Comparison of ENCODE assay signal across 28 cellular contexts in the genomic region with DNA sequence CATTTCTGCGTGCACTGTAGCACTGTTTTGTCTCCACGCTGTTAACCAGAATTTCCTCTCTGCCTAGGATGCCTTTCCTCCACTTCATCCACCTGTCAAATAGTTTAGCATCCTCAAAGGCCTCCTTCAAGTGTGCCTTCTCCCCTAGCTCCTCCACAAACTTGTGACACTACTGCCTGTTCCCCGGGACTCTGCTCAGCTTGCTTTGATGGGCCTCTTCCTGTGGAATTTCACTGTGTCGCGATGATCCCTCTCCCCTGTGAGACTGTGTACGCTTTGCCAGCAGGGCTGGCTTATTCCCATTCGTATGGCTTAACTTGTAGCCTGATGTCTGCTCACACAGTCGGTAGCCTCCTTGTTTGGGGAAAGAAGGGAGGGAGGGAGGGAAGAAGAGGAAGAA.
"Had no signal": no experiment of that assay in that cellular context is flagged by ENCODE, and none has a peak within 500 bp of the region (broad histone marks: within the 10 kb centered on the region; RNA-seq: fewer than 3 reads in every experiment).

No MANE protein-coding gene starts in this region.

- H3K4me2 ChIP-seq: KMS-11 had no signal

- H3K27ac ChIP-seq: adrenal gland, KMS-11 had no signal

- H3K9ac ChIP-seq: KMS-11 had no signal

- FAIRE-seq: RCC 7860 had no signal

- H3K4me3 Mint-ChIP-seq: activated CD4-positive, alpha-beta memory T cell treated with anti-CD3 and anti-CD28 coated beads for 36 hours; activated CD4-positive, alpha-beta T cell treated with anti-CD3 and anti-CD28 coated beads, Interleukin-2, amount 10 ng/mL, durations not matched to agents 24 days and 14 days; activated naive CD4-positive, alpha-beta T cell treated with anti-CD3 and anti-CD28 coated beads, Interleukin-2, amount 10 ng/mL, durations not matched to agents 7 days and 5 days; activated naive CD8-positive, alpha-beta T cell treated with anti-CD3 and anti-CD28 coated beads, Interleukin-2, amount 10 ng/mL, durations not matched to agents 7 days and 5 days; activated T-helper 17 cell treated with anti-CD3 and anti-CD28 coated beads, Interleukin-2, amount 50 U/mL, for 72 hours; T-helper 17 cell; WTC11 had no signal

- H3K9me3 ChIP-seq: adrenal gland, MG63 had no signal

- H3K27ac Mint-ChIP-seq: activated CD4-positive, alpha-beta memory T cell treated with anti-CD3 and anti-CD28 coated beads for 36 hours; activated CD4-positive, alpha-beta T cell treated with anti-CD3 and anti-CD28 coated beads, Interleukin-2, amount 10 ng/mL, durations not matched to agents 24 days and 14 days; activated naive CD4-positive, alpha-beta T cell treated with anti-CD3 and anti-CD28 coated beads, Interleukin-2, amount 10 ng/mL, durations not matched to agents 7 days and 5 days; activated naive CD8-positive, alpha-beta T cell treated with anti-CD3 and anti-CD28 coated beads, Interleukin-2, amount 10 ng/mL, durations not matched to agents 7 days and 5 days; activated T-helper 17 cell treated with anti-CD3 and anti-CD28 coated beads, Interleukin-2, amount 50 U/mL, for 72 hours; T-helper 17 cell; WTC11 had no signal

- H3K4me3 ChIP-seq: adrenal gland, MG63 had no signal

- H3K27me3 ChIP-seq: MG63 had no signal

- H3K36me3 Mint-ChIP-seq: activated naive CD4-positive, alpha-beta T cell treated with anti-CD3 and anti-CD28 coated beads, Interleukin-2, amount 10 ng/mL, durations not matched to agents 7 days and 5 days; WTC11 had no signal

- H3K36me3 ChIP-seq: adrenal gland, MG63 had no signal

- H3K9me3 Mint-ChIP-seq: activated CD4-positive, alpha-beta memory T cell treated with anti-CD3 and anti-CD28 coated beads for 36 hours; activated CD4-positive, alpha-beta T cell treated with anti-CD3 and anti-CD28 coated beads, Interleukin-2, amount 10 ng/mL, durations not matched to agents 24 days and 14 days; activated naive CD4-positive, alpha-beta T cell treated with anti-CD3 and anti-CD28 coated beads, Interleukin-2, amount 10 ng/mL, durations not matched to agents 7 days and 5 days; activated naive CD8-positive, alpha-beta T cell treated with anti-CD3 and anti-CD28 coated beads, Interleukin-2, amount 10 ng/mL, durations not matched to agents 7 days and 5 days; activated T-helper 17 cell treated with anti-CD3 and anti-CD28 coated beads, Interleukin-2, amount 50 U/mL, for 72 hours; WTC11 had no signal

- DNase-seq: activated CD4-positive, alpha-beta memory T cell treated with anti-CD3 and anti-CD28 coated beads for 36 hours; activated CD4-positive, alpha-beta T cell treated with anti-CD3 and anti-CD28 coated beads, Interleukin-2, amount 10 ng/mL, durations not matched to agents 24 days and 14 days; activated CD4-positive, CD25-positive, alpha-beta regulatory T cell treated with anti-CD3 and anti-CD28 coated beads, Interleukin-2, amount 50 U/mL, for 72 hours; activated CD8-positive, alpha-beta memory T cell treated with anti-CD3 and anti-CD28 coated beads for 24 hours; activated gamma-delta T cell; activated naive CD4-positive, alpha-beta T cell treated with anti-CD3 and anti-CD28 coated beads, Interleukin-2, amount 10 ng/mL, durations not matched to agents 7 days and 5 days; activated naive CD8-positive, alpha-beta T cell treated with anti-CD3 and anti-CD28 coated beads, Interleukin-2, amount 10 ng/mL, durations not matched to agents 7 days and 5 days; activated T-cell treated with anti-CD3 and anti-CD28 coated beads for 4 hours; activated T-cell treated with anti-CD3 and anti-CD28 coated beads, Interleukin-2, amount 50 U/mL, for 48 hours; adrenal gland; anterior cingulate cortex; caudate nucleus; MG63; MV-4-11; NCI-H1092 treated with DMSO at 0.1 percent for 48 hours; NCI-H1436; NCI-H1694 treated with DMSO at 0.1 percent for 48 hours; NCI-H2029 treated with DMSO at 0.1 percent for 48 hours; NCI-H345; NCI-H510A treated with DMSO at 0.1 percent for 48 hours; NCI-H69; SHP77 treated with DMSO at 0.1 percent for 48 hours; T-helper 17 cell; T-helper 9 cell had no signal

- ATAC-seq: activated T-helper 17 cell treated with anti-CD3 and anti-CD28 coated beads, Interleukin-2, amount 50 U/mL, for 72 hours; T-helper 17 cell; WTC11 had no signal
